15 cellular contexts compared by ENCODE assay signal in the genomic region with DNA sequence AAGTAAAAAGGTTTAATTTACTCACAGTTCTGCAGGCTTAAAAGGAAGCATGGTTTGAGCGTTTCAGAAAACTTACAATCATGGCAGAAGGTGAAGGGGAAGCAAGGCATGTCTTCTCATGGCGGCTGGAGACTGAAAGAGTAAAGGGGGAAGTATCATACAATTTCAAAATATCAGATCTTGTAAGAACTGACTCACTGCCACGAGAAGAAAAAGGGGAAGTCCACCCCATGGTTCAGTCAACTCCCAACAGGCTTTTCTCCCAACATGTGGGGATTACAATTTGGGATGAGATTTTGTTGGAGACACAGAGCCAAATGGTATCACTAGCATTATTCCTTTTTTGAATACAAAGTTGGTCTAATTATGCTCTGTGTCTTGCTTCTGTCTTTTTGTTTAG.
"Had no signal": no experiment of that assay in that cellular context is flagged by ENCODE, and none has a peak within 500 bp of the region (broad histone marks: within the 10 kb centered on the region; RNA-seq: fewer than 3 reads in every experiment).

No MANE protein-coding gene starts in this region.

- H3K27me3 Mint-ChIP-seq: activated naive CD8-positive, alpha-beta T cell treated with anti-CD3 and anti-CD28 coated beads, Interleukin-2, amount 10 ng/mL, durations not matched to agents 7 days and 5 days had no signal

- H3K4me1 Mint-ChIP-seq: activated naive CD8-positive, alpha-beta T cell treated with anti-CD3 and anti-CD28 coated beads, Interleukin-2, amount 10 ng/mL, durations not matched to agents 7 days and 5 days; mesothelial cell of epicardium had no signal

- H3K27ac Mint-ChIP-seq: activated naive CD8-positive, alpha-beta T cell treated with anti-CD3 and anti-CD28 coated beads, Interleukin-2, amount 10 ng/mL, durations not matched to agents 7 days and 5 days; activated T-cell treated with anti-CD3 and anti-CD28 coated beads, Interleukin-2, amount 50 U/mL, for 72 hours; endodermal cell; mesothelial cell of epicardium had no signal

- H3K4me3 Mint-ChIP-seq: activated naive CD8-positive, alpha-beta T cell treated with anti-CD3 and anti-CD28 coated beads, Interleukin-2, amount 10 ng/mL, durations not matched to agents 7 days and 5 days; activated T-cell treated with anti-CD3 and anti-CD28 coated beads, Interleukin-2, amount 50 U/mL, for 72 hours; endodermal cell; mesothelial cell of epicardium had no signal

- ATAC-seq: activated T-cell treated with anti-CD3 and anti-CD28 coated beads, Interleukin-2, amount 50 U/mL, for 72 hours; left cardiac atrium; pancreas; stimulated activated naive CD8-positive, alpha-beta T cell treated with anti-CD3 and anti-CD28 coated beads, Interleukin-15, Interleukin-2, amounts not matched to agents 100 U/mL and 50 U/mL, for 24 hours had no signal

- H3K36me3 Mint-ChIP-seq: activated naive CD8-positive, alpha-beta T cell treated with anti-CD3 and anti-CD28 coated beads, Interleukin-2, amount 10 ng/mL, durations not matched to agents 7 days and 5 days; mesothelial cell of epicardium had no signal

- H3K27me3 ChIP-seq: pancreas had no signal

- H3K27ac ChIP-seq: lower lobe of right lung, pancreas, thoracic aorta had no signal

- H3K9me3 ChIP-seq: lower lobe of right lung, pancreas, thoracic aorta had no signal

- H3K36me3 ChIP-seq: lower lobe of right lung, pancreas, thoracic aorta had no signal

- DNase-seq: activated CD4-positive, alpha-beta T cell treated with anti-CD3 and anti-CD28 coated beads, Interleukin-2, amount 50 U/mL, for 48 hours; activated CD4-positive, CD25-positive, alpha-beta regulatory T cell treated with anti-CD3 and anti-CD28 coated beads, Interleukin-2, amount 50 U/mL, for 72 hours; activated naive CD8-positive, alpha-beta T cell treated with anti-CD3 and anti-CD28 coated beads, Interleukin-2, amount 10 ng/mL, durations not matched to agents 7 days and 5 days; activated T-cell treated with anti-CD3 and anti-CD28 coated beads, Interleukin-2, amount 50 U/mL, for 72 hours; anterior cingulate cortex; endodermal cell; erythroblast; hippocampal formation; left cardiac atrium; lower lobe of right lung; pancreas; stimulated activated CD4-positive, alpha-beta T cell treated with anti-CD3 and anti-CD28 coated beads, Interleukin-2, amount 100 ng/mL, for 48 hours; stimulated activated naive CD8-positive, alpha-beta T cell treated with anti-CD3 and anti-CD28 coated beads, Interleukin-15, Interleukin-2, amounts not matched to agents 100 U/mL and 50 U/mL, for 24 hours had no signal

- H3K4me1 ChIP-seq: lower lobe of right lung, pancreas had no signal

- H3K4me3 ChIP-seq: lower lobe of right lung, pancreas, thoracic aorta had no signal
